ENCODE assay signal across 32 cellular contexts in genomic region chr12:39329876-39330275, GRCh38.
"Had no signal": no experiment of that assay in that cellular context is flagged by ENCODE, and none has a peak within 500 bp of the region (broad histone marks: within the 10 kb centered on the region; RNA-seq: fewer than 3 reads in every experiment).

No MANE protein-coding gene starts in this region.

- ATAC-seq: activated CD8-positive, alpha-beta T cell treated with anti-CD3 and anti-CD28 coated beads for 36 hours; activated naive CD8-positive, alpha-beta T cell treated with anti-CD3 and anti-CD28 coated beads, Interleukin-2, amount 50 U/mL, for 24 hours; activated T-cell treated with anti-CD3 and anti-CD28 coated beads, Interleukin-2, amount 50 U/mL, for 4 hours; activated T-cell treated with anti-CD3 and anti-CD28 coated beads, Interleukin-2, amount 50 U/mL, for 72 hours; activated T-helper 17 cell treated with anti-CD3 and anti-CD28 coated beads, Interleukin-2, amount 50 U/mL, for 72 hours had no signal

- DNase-seq: activated B cell treated with CpG ODN at 0.5 μM for 24 hours; activated CD4-positive, alpha-beta memory T cell treated with anti-CD3 and anti-CD28 coated beads for 36 hours; activated CD4-positive, alpha-beta T cell treated with anti-CD3 and anti-CD28 coated beads for 4 hours; activated CD4-positive, alpha-beta T cell treated with anti-CD3 and anti-CD28 coated beads, Interleukin-2, amount 10 ng/mL, durations not matched to agents 24 days and 14 days; activated CD4-positive, alpha-beta T cell treated with anti-CD3 and anti-CD28 coated beads, Interleukin-2, amount 50 U/mL, for 1 hour; activated CD4-positive, alpha-beta T cell treated with anti-CD3 and anti-CD28 coated beads, Interleukin-2, amount 50 U/mL, for 4 hours; activated CD4-positive, CD25-positive, alpha-beta regulatory T cell treated with anti-CD3 and anti-CD28 coated beads, Interleukin-2, amount 50 U/mL, for 72 hours; activated CD8-positive, alpha-beta memory T cell treated with anti-CD3 and anti-CD28 coated beads, Interleukin-2, amount 50 U/mL, for 4 hours; activated CD8-positive, alpha-beta T cell treated with anti-CD3 and anti-CD28 coated beads for 36 hours; activated effector memory CD4-positive, alpha-beta T cell treated with anti-CD3 and anti-CD28 coated beads, Interleukin-2, amount 50 U/mL, for 16 hours; activated gamma-delta T cell treated with Interleukin-2 at 50 U/mL for 16 hours; activated naive CD4-positive, alpha-beta T cell; activated naive CD4-positive, alpha-beta T cell treated with anti-CD3 and anti-CD28 coated beads for 36 hours; activated naive CD8-positive, alpha-beta T cell treated with anti-CD3 and anti-CD28 coated beads, Interleukin-2, amount 10 ng/mL, durations not matched to agents 7 days and 5 days; activated naive CD8-positive, alpha-beta T cell treated with anti-CD3 and anti-CD28 coated beads, Interleukin-2, amount 50 U/mL, for 24 hours; activated T-cell treated with anti-CD3 and anti-CD28 coated beads for 4 hours; activated T-cell treated with anti-CD3 and anti-CD28 coated beads, Interleukin-2, amount 50 U/mL, for 1 hour; activated T-cell treated with anti-CD3 and anti-CD28 coated beads, Interleukin-2, amount 50 U/mL, for 4 hours; activated T-cell treated with anti-CD3 and anti-CD28 coated beads, Interleukin-2, amount 50 U/mL, for 72 hours; amygdala; anterior cingulate cortex; caudate nucleus; T-helper 1 cell; T-helper 2 cell; T-helper 9 cell had no signal

- H3K4me3 Mint-ChIP-seq: activated B cell treated with CpG ODN at 0.5 μM for 24 hours; activated CD4-positive, alpha-beta memory T cell treated with anti-CD3 and anti-CD28 coated beads for 36 hours; activated CD4-positive, alpha-beta T cell treated with anti-CD3 and anti-CD28 coated beads, Interleukin-2, amount 10 ng/mL, durations not matched to agents 24 days and 14 days; activated CD8-positive, alpha-beta T cell treated with anti-CD3 and anti-CD28 coated beads for 36 hours; activated naive CD4-positive, alpha-beta T cell treated with anti-CD3 and anti-CD28 coated beads for 36 hours; activated naive CD4-positive, alpha-beta T cell treated with anti-CD3 and anti-CD28 coated beads, Interleukin-2, amount 50 U/mL, for 24 hours; activated naive CD8-positive, alpha-beta T cell; activated naive CD8-positive, alpha-beta T cell treated with anti-CD3 and anti-CD28 coated beads, Interleukin-2, amount 10 ng/mL, durations not matched to agents 7 days and 5 days; activated naive CD8-positive, alpha-beta T cell treated with anti-CD3 and anti-CD28 coated beads, Interleukin-2, amount 50 U/mL, for 24 hours; activated T-cell treated with anti-CD3 and anti-CD28 coated beads, Interleukin-2, amount 50 U/mL, for 4 hours; activated T-cell treated with anti-CD3 and anti-CD28 coated beads, Interleukin-2, amount 50 U/mL, for 72 hours; activated T-helper 1 cell treated with anti-CD3 and anti-CD28 coated beads, Interleukin-12 subunit alpha, Interleukin-12 subunit beta, Interleukin-2, Interleukin-4 antibody, amounts not matched to agents 30 ng/mL and 10 ng/mL and 1 ng/mL, durations not matched to agents 14 hours and 24 hours and 36 hours; activated T-helper 17 cell treated with anti-CD3 and anti-CD28 coated beads, Interleukin-2, amount 50 U/mL, for 72 hours; brain; T-helper 1 cell treated with Interleukin-12 subunit alpha and Interleukin-12 subunit beta and Interleukin-4 antibody, amounts not matched to agents 30 μg/mL and 1 μg/mL, for 36 hours; T-helper 2 cell treated with Interferon-gamma antibody and Interleukin-4, amounts not matched to agents 5 μg/mL and 100 μg/mL, for 36 hours had no signal

- H3K4me1 Mint-ChIP-seq: activated B cell treated with CpG ODN at 0.5 μM for 24 hours, brain had no signal

- H3K27ac Mint-ChIP-seq: activated B cell treated with CpG ODN at 0.5 μM for 24 hours; activated CD4-positive, alpha-beta memory T cell treated with anti-CD3 and anti-CD28 coated beads for 36 hours; activated CD4-positive, alpha-beta T cell treated with anti-CD3 and anti-CD28 coated beads, Interleukin-2, amount 10 ng/mL, durations not matched to agents 24 days and 14 days; activated CD8-positive, alpha-beta T cell treated with anti-CD3 and anti-CD28 coated beads for 36 hours; activated naive CD4-positive, alpha-beta T cell treated with anti-CD3 and anti-CD28 coated beads for 36 hours; activated naive CD4-positive, alpha-beta T cell treated with anti-CD3 and anti-CD28 coated beads, Interleukin-2, amount 50 U/mL, for 24 hours; activated naive CD8-positive, alpha-beta T cell; activated naive CD8-positive, alpha-beta T cell treated with anti-CD3 and anti-CD28 coated beads, Interleukin-2, amount 10 ng/mL, durations not matched to agents 7 days and 5 days; activated naive CD8-positive, alpha-beta T cell treated with anti-CD3 and anti-CD28 coated beads, Interleukin-2, amount 50 U/mL, for 24 hours; activated T-cell treated with anti-CD3 and anti-CD28 coated beads, Interleukin-2, amount 50 U/mL, for 72 hours; brain; T-helper 1 cell treated with Interleukin-12 subunit alpha and Interleukin-12 subunit beta and Interleukin-4 antibody, amounts not matched to agents 30 μg/mL and 1 μg/mL, for 36 hours; T-helper 2 cell treated with Interferon-gamma antibody and Interleukin-4, amounts not matched to agents 5 μg/mL and 100 μg/mL, for 36 hours had no signal

- H3K9me3 Mint-ChIP-seq: activated B cell treated with CpG ODN at 0.5 μM for 24 hours; activated CD4-positive, alpha-beta memory T cell treated with anti-CD3 and anti-CD28 coated beads for 36 hours; activated CD4-positive, alpha-beta T cell treated with anti-CD3 and anti-CD28 coated beads, Interleukin-2, amount 10 ng/mL, durations not matched to agents 24 days and 14 days; activated CD8-positive, alpha-beta T cell treated with anti-CD3 and anti-CD28 coated beads for 36 hours; activated naive CD4-positive, alpha-beta T cell treated with anti-CD3 and anti-CD28 coated beads for 36 hours; activated naive CD4-positive, alpha-beta T cell treated with anti-CD3 and anti-CD28 coated beads, Interleukin-2, amount 50 U/mL, for 24 hours; activated naive CD8-positive, alpha-beta T cell treated with anti-CD3 and anti-CD28 coated beads, Interleukin-2, amount 50 U/mL, for 24 hours; activated T-cell treated with anti-CD3 and anti-CD28 coated beads, Interleukin-2, amount 50 U/mL, for 4 hours; activated T-cell treated with anti-CD3 and anti-CD28 coated beads, Interleukin-2, amount 50 U/mL, for 72 hours; activated T-helper 1 cell treated with anti-CD3 and anti-CD28 coated beads, Interleukin-12 subunit alpha, Interleukin-12 subunit beta, Interleukin-2, Interleukin-4 antibody, amounts not matched to agents 30 ng/mL and 10 ng/mL and 1 ng/mL, durations not matched to agents 14 hours and 24 hours and 36 hours; activated T-helper 17 cell treated with anti-CD3 and anti-CD28 coated beads, Interleukin-2, amount 50 U/mL, for 72 hours; brain; T-helper 1 cell treated with Interleukin-12 subunit alpha and Interleukin-12 subunit beta and Interleukin-4 antibody, amounts not matched to agents 30 μg/mL and 1 μg/mL, for 36 hours had no signal

- H3K27me3 Mint-ChIP-seq: activated B cell treated with CpG ODN at 0.5 μM for 24 hours; activated CD4-positive, alpha-beta memory T cell treated with anti-CD3 and anti-CD28 coated beads for 36 hours; activated CD4-positive, alpha-beta T cell treated with anti-CD3 and anti-CD28 coated beads, Interleukin-2, amount 10 ng/mL, durations not matched to agents 24 days and 14 days; activated CD8-positive, alpha-beta T cell treated with anti-CD3 and anti-CD28 coated beads for 36 hours; activated naive CD4-positive, alpha-beta T cell treated with anti-CD3 and anti-CD28 coated beads, Interleukin-2, amount 50 U/mL, for 24 hours; activated naive CD8-positive, alpha-beta T cell; activated naive CD8-positive, alpha-beta T cell treated with anti-CD3 and anti-CD28 coated beads, Interleukin-2, amount 10 ng/mL, durations not matched to agents 7 days and 5 days; activated naive CD8-positive, alpha-beta T cell treated with anti-CD3 and anti-CD28 coated beads, Interleukin-2, amount 50 U/mL, for 24 hours; activated T-helper 17 cell treated with anti-CD3 and anti-CD28 coated beads, Interleukin-2, amount 50 U/mL, for 72 hours; brain had no signal
